In the genomic region with DNA sequence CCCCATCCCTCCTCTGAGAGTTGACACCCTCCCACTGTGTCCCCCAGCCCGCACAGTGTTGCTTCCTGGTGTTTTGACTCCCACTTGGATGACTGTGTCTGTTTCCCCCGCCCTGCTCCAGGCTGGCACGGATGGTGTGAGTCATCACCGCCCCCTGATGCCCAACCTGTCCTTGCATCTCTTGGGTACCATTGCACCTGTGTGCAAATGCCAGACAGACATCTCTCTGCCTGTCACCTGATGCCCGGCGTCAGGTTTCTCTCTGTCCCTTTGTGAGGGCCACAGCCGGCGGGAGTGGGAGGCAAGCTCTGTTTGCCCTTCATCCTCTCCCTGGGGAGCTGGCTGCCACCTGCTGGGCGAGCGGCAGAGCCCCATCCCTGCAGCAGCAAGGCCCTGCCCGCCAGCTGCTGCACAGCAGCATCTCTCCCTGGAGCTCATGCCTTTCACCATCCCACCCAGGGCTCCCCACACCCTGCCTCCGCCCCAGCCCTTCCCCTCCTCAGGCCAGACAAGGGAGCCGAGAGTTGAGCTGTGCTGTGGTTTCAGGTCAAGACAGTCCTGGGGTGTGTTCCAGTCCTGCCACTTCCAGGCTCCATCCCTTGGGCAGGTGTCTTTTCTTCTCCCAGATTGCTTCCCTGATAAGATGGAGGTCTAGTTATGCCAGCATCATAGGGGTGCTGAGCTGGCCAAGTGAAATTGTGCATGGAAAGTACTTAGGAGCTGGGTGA, we compare ENCODE assay signal across 9 cellular contexts. TPM values are rescaled to one million over a fixed set of nuclear protein-coding genes. Genes with fewer than 3 reads are reported as not detected.
A peak's percentile ranks its signal among the peaks of the same experiment; 100 is the strongest.
DNase-seq lines count a peak whose midpoint lies in the region; ATAC-seq, FAIRE-seq and TF ChIP-seq lines count a peak whose summit lies in the region.
"Had no signal": no experiment of that assay in that cellular context is flagged by ENCODE, and none has a peak within 500 bp of the region (broad histone marks: within the 10 kb centered on the region; RNA-seq: fewer than 3 reads in every experiment).

No MANE protein-coding gene starts in this region.

- H3K4me2 ChIP-seq in PC-9, result no peak overlapping the region
- no peak overlapping the region for H3K4me2 ChIP-seq in keratinocyte (ENCODE audit: control insufficient read depth, extremely low read depth, insufficient read depth, low read depth, low read length)

- no peaks in the 10 kb centered on the region for H3K4me1 ChIP-seq in PC-9 (replicated peaks; ENCODE audit: insufficient read depth)
- H3K4me1 ChIP-seq in keratinocyte (ENCODE audit: control insufficient read depth, extremely low read depth, insufficient read depth, low read length), result peaks cover 2% of the 10 kb centered on the region
- H3K4me1 ChIP-seq in ovary (ENCODE audit: insufficient read depth), result no peaks in the 10 kb centered on the region

- no peak overlapping the region for H3K9ac ChIP-seq in keratinocyte (ENCODE audit: control insufficient read depth, extremely low read depth, insufficient read depth, low read length)

- DNase-seq in COLO668 (lab: John Stamatoyannopoulos, UW; ENCODE audit: unreplicated experiment), result peak; percentile 98
- peak; percentile 26 for DNase-seq in HTR-8/SVneo (ENCODE audit: insufficient read length, low spot score)
- peak; percentile 61 to 64 for DNase-seq in PC-9
- DNase-seq in keratinocyte (ENCODE audit: low read depth, low spot score), result no peak
- no peak for DNase-seq in SKM-1 (lab: John Stamatoyannopoulos, UW; ENCODE audit: unreplicated experiment)
- no peak for DNase-seq in ovary

- H2AFZ ChIP-seq in PC-9 (no peak overlapping the region), keratinocyte (ENCODE audit: control insufficient read depth, low read length) (no peak overlapping the region)

- H3F3A ChIP-seq in PC-9 (ENCODE audit: insufficient read depth, low read depth), result 0 out of 2 replicates have a peak, but pooled peaks cover 7% of the 10 kb centered on the region

- TF ChIP-seq CTCF in PC-9 (conservative IDR thresholded peaks at IDR 0.05), result peak; percentile 56
- peak in 2 of 3 experiments; percentile 51 to 53 for TF ChIP-seq CTCF in keratinocyte (optimal IDR thresholded peaks at IDR 0.05 in 1 of 3, IDR thresholded peaks at IDR 0.05 in 1 of 3, conservative IDR thresholded peaks at IDR 0.05 in 1 of 3; ENCODE audit: extremely low read depth in 1 of 3, insufficient read depth in 2 of 3, low read length in 3 of 3)
- no peak for TF ChIP-seq CTCF in ovary (IDR thresholded peaks at IDR 0.05)

- H3K79me2 ChIP-seq in PC-9 (ENCODE audit: low read depth) (peaks cover 51% of the 10 kb centered on the region), keratinocyte (ENCODE audit: control insufficient read depth, insufficient read depth, low read length) (peaks cover 41% of the 10 kb centered on the region)

- no peak for TF ChIP-seq POLR2A in ovary (IDR thresholded peaks at IDR 0.05)

- H3K27me3 ChIP-seq in PC-9 (ENCODE audit: insufficient read depth, low read depth) (no peaks in the 10 kb centered on the region), keratinocyte (ENCODE audit: control insufficient read depth, extremely low read depth, insufficient read depth, low read length) (no peaks in the 10 kb centered on the region), ovary (no peaks in the 10 kb centered on the region)

- no peaks in the 10 kb centered on the region for H3K9me2 ChIP-seq in PC-9 (ENCODE audit: insufficient read depth)

- WGBS in ovary, 3 donors, result 69 to 72% (median 70%) methylated on average over 13 of the region's 13 CpGs

- H3K27ac ChIP-seq in PC-9 (no peak overlapping the region), keratinocyte (ENCODE audit: control insufficient read depth, insufficient read depth, low read length) (no peak overlapping the region), ovary (no peak overlapping the region)
- H3K27ac ChIP-seq: skin epidermis had no signal

- POLR2A ChIA-PET in PC-9 (lab: Charles Lee; ENCODE audit: unreplicated experiment), result interaction anchor here (0.6 to 0.7 kb wide), 3 partner anchors 28 to 70 kb away, joined by 3 to 4 read pairs (median 4); no protein-coding TSS in a partner anchor

- no peak overlapping the region for H3K4me3 ChIP-seq in PC-9
- H3K4me3 ChIP-seq in keratinocyte (ENCODE audit: control insufficient read depth in 2 of 3, extremely low read depth in 1 of 3, insufficient read depth in 2 of 3, low read depth in 1 of 3, low read length in 3 of 3), result no peak overlapping the region
- H3K4me3 ChIP-seq in ovary, result no peak overlapping the region
- H3K4me3 ChIP-seq: skin epidermis had no signal

- H3K36me3 ChIP-seq in PC-9 (ENCODE audit: low read depth) (no peaks in the 10 kb centered on the region), keratinocyte (ENCODE audit: control insufficient read depth in 2 of 2, extremely low read depth in 1 of 2, insufficient read depth in 2 of 2, low read length in 2 of 2) (peaks cover 0 to 10% of the 10 kb centered on the region in 2 experiments), ovary (no peaks in the 10 kb centered on the region)

- H3K9me3 ChIP-seq in PC-9 (ENCODE audit: insufficient read depth, low read depth), result no peaks in the 10 kb centered on the region
- no peaks in the 10 kb centered on the region for H3K9me3 ChIP-seq in keratinocyte (ENCODE audit: control insufficient read depth, low read depth, low read length)
- no peaks in the 10 kb centered on the region for H3K9me3 ChIP-seq in ovary

- dilution Hi-C loops in keratinocyte (cut with MboI; ENCODE audit: extremely low pct_ligation_motif_present, low sequenced_read_pairs), result no loop called here

- ATAC-seq in HG02840 (IDR thresholded peaks at IDR 0.05; ENCODE audit: low FRiP score, unreplicated experiment), result no peak
- no peak for ATAC-seq in GM19463 (IDR thresholded peaks at IDR 0.05; ENCODE audit: unreplicated experiment)

- CTCF ChIA-PET in PC-9 (lab: Charles Lee), result no interaction called here

- H4K20me1 ChIP-seq in PC-9 (ENCODE audit: insufficient read depth), result peaks cover 62% of the 10 kb centered on the region
- peaks cover 6% of the 10 kb centered on the region for H4K20me1 ChIP-seq in keratinocyte (ENCODE audit: control insufficient read depth, extremely low read depth, insufficient read depth, low read length)

- intact Hi-C loops in PC-9 (cut with micrococcal nuclease; ENCODE audit: unreplicated experiment) (no loop called here), ovary (cut with DNase I) (no loop called here)

- TF ChIP-seq EP300 in ovary (IDR thresholded peaks at IDR 0.05), result no peak

- no peaks in the 10 kb centered on the region for H3K9me1 ChIP-seq in keratinocyte (ENCODE audit: control insufficient read depth, extremely low read depth, insufficient read depth, low read length)

- FAIRE-seq in HTR-8/SVneo (lab: Jason Lieb, UNC) (peak; percentile 69), keratinocyte (lab: Jason Lieb, UNC) (no peak)

- BruUV-seq in PC-9 (replicated peaks; lab: Mats Ljungman, UMichigan), result no TSS peak

RNA-seq across cellular contexts. Expression of a gene that starts 29.7 kb away (rescaled TPM):
- total RNA-seq in PC-9 (2021), result 0.37 and 0.75 TPM in 2 replicates
- 0.20 to 1.2 TPM (median 0.37 TPM) in 3 replicates for polyA plus RNA-seq in keratinocyte
- 3.3 TPM for polyA plus RNA-seq in keratinocyte (2011; ENCODE audit: low read depth)
- polyA plus RNA-seq in keratinocyte (2011; cell fraction: cytosol; rRNA removed), result 0.10 and 0.26 TPM in 2 replicates
- 0.65 and 0.75 TPM in 2 replicates for polyA plus RNA-seq in keratinocyte (2011; cell fraction: nucleus; rRNA removed)
- 0.29 and 10.6 TPM in 2 replicates for polyA plus RNA-seq in keratinocyte (2012; ENCODE audit: low replicate concordance)
- polyA minus RNA-seq in keratinocyte, result 0.19 to 0.76 TPM (median 0.52 TPM) in 3 replicates
- 2.1 TPM for polyA minus RNA-seq in keratinocyte (2011; cell fraction: cytosol; rRNA and poly(A)+ RNA removed)
- polyA minus RNA-seq in keratinocyte (2011; cell fraction: nucleus; rRNA and poly(A)+ RNA removed), result 1.8 and 2.7 TPM in 2 replicates
- total RNA-seq in ovary, result under 1 TPM; 0.15 to 0.57 (median 0.20) TPM
- polyA plus RNA-seq in ovary, result under 1 TPM in 1 of 2 donors, not detected in 1; 0.11 TPM

RNA-seq across cellular contexts. Expression of a gene that starts 38.1 kb away (rescaled TPM):
- total RNA-seq in PC-9 (2021), result 41.1 and 49.5 TPM in 2 replicates
- polyA plus RNA-seq in keratinocyte, result 8.6 to 15.2 TPM (median 10.2 TPM) in 3 replicates
- polyA plus RNA-seq in keratinocyte (2011; ENCODE audit: low read depth), result 24.7 TPM
- polyA plus RNA-seq in keratinocyte (2011; cell fraction: cytosol; rRNA removed), result 5.7 and 15.6 TPM in 2 replicates
- 13.8 and 16.9 TPM in 2 replicates for polyA plus RNA-seq in keratinocyte (2011; cell fraction: nucleus; rRNA removed)
- polyA plus RNA-seq in keratinocyte (2012; ENCODE audit: low replicate concordance), result 12.6 and 19.5 TPM in 2 replicates
- 8.6 to 15.6 TPM (median 11.1 TPM) in 3 replicates for polyA minus RNA-seq in keratinocyte
- 22.6 TPM for polyA minus RNA-seq in keratinocyte (2011; cell fraction: cytosol; rRNA and poly(A)+ RNA removed)
- polyA minus RNA-seq in keratinocyte (2011; cell fraction: nucleus; rRNA and poly(A)+ RNA removed), result 8.8 and 8.9 TPM in 2 replicates
- total RNA-seq in ovary, result 10 to 100 TPM; 18.5 to 28.4 (median 23.1) TPM
- 10 to 100 TPM in 1 of 2 donors, 1 to 10 TPM in 1; 5.5 to 19.5 TPM for polyA plus RNA-seq in ovary

RNA-seq across cellular contexts. Expression of a gene that starts 47.0 kb away (rescaled TPM):
- total RNA-seq in PC-9 (2021), result 61.6 and 104 TPM in 2 replicates
- 4.7 to 7.9 TPM (median 7.1 TPM) in 3 replicates for polyA plus RNA-seq in keratinocyte
- polyA plus RNA-seq in keratinocyte (2011; ENCODE audit: low read depth), result 0.36 TPM
- polyA plus RNA-seq in keratinocyte (2011; cell fraction: cytosol; rRNA removed), result 5.4 and 8.0 TPM in 2 replicates
- polyA plus RNA-seq in keratinocyte (2011; cell fraction: nucleus; rRNA removed), result 3.9 and 5.2 TPM in 2 replicates
- polyA plus RNA-seq in keratinocyte (2012; ENCODE audit: low replicate concordance), result 7.8 and 8.3 TPM in 2 replicates
- 0.62 to 2.7 TPM (median 0.93 TPM) in 3 replicates for polyA minus RNA-seq in keratinocyte
- polyA minus RNA-seq in keratinocyte (2011; cell fraction: cytosol; rRNA and poly(A)+ RNA removed), result 5.8 TPM
- polyA minus RNA-seq in keratinocyte (2011; cell fraction: nucleus; rRNA and poly(A)+ RNA removed), result 1.9 TPM in 1 of 2 replicates, not detected in the other
- 10 to 100 TPM; 14.2 to 32.9 (median 23.4) TPM for total RNA-seq in ovary
- 10 to 100 TPM in 1 of 2 donors, 1 to 10 TPM in 1; 1.8 to 33.7 TPM for polyA plus RNA-seq in ovary

RNA-seq across cellular contexts. Expression of a gene that starts 47.5 kb away (rescaled TPM):
- total RNA-seq in PC-9 (2021), result 11.5 and 17.8 TPM in 2 replicates
- polyA plus RNA-seq in keratinocyte, result 5.1 to 8.3 TPM (median 6.9 TPM) in 3 replicates
- polyA plus RNA-seq in keratinocyte (2011; ENCODE audit: low read depth), result 7.0 TPM
- 4.7 and 5.1 TPM in 2 replicates for polyA plus RNA-seq in keratinocyte (2011; cell fraction: cytosol; rRNA removed)
- 10.5 and 13.2 TPM in 2 replicates for polyA plus RNA-seq in keratinocyte (2011; cell fraction: nucleus; rRNA removed)
- 8.8 and 15.1 TPM in 2 replicates for polyA plus RNA-seq in keratinocyte (2012; ENCODE audit: low replicate concordance)
- polyA minus RNA-seq in keratinocyte, result 11.0 to 17.3 TPM (median 11.4 TPM) in 3 replicates
- polyA minus RNA-seq in keratinocyte (2011; cell fraction: cytosol; rRNA and poly(A)+ RNA removed), result 19.2 TPM
- 4.0 and 5.4 TPM in 2 replicates for polyA minus RNA-seq in keratinocyte (2011; cell fraction: nucleus; rRNA and poly(A)+ RNA removed)
- 10 to 100 TPM in 4 of 7 donors, 1 to 10 TPM in 3; 4.1 to 12.6 (median 11.9) TPM for total RNA-seq in ovary
- polyA plus RNA-seq in ovary, result 10 to 100 TPM in 1 of 2 donors, 1 to 10 TPM in 1; 5.2 to 11.3 TPM

RNA-seq across cellular contexts. Expression of a gene that starts 52.0 kb away (rescaled TPM):
- total RNA-seq in PC-9 (2021) (29.6 and 30.6 TPM in 2 replicates), ovary (10 to 100 TPM; 10.4 to 16.0 (median 12.1) TPM)
- polyA plus RNA-seq in keratinocyte (23.1 to 30.1 TPM (median 23.7 TPM) in 3 replicates), ovary (10 to 100 TPM in 1 of 2 donors, 1 to 10 TPM in 1; 9.7 to 11.7 TPM)
- polyA plus RNA-seq in keratinocyte (2011; ENCODE audit: low read depth), result 11.2 TPM
- 23.8 and 38.6 TPM in 2 replicates for polyA plus RNA-seq in keratinocyte (2011; cell fraction: cytosol; rRNA removed)
- polyA plus RNA-seq in keratinocyte (2011; cell fraction: nucleus; rRNA removed), result 29.1 and 34.3 TPM in 2 replicates
- 22.1 and 31.8 TPM in 2 replicates for polyA plus RNA-seq in keratinocyte (2012; ENCODE audit: low replicate concordance)
- polyA minus RNA-seq in keratinocyte, result 8.8 to 9.3 TPM (median 9.3 TPM) in 3 replicates
- 33.4 TPM for polyA minus RNA-seq in keratinocyte (2011; cell fraction: cytosol; rRNA and poly(A)+ RNA removed)
- polyA minus RNA-seq in keratinocyte (2011; cell fraction: nucleus; rRNA and poly(A)+ RNA removed), result 7.9 and 8.5 TPM in 2 replicates

Comparison
In these comparisons a context has a peak if more than half of its experiments do, and no peak if none do; other contexts are left out.
1. DNase-seq: peak in COLO668 (single experiment), HTR-8/SVneo (single experiment) and PC-9 (2 of 2); none in keratinocyte (single experiment), SKM-1 (single experiment) and ovary (0 of 5).
2. CTCF ChIP-seq: peak in PC-9 (single experiment) and keratinocyte (2 of 3); none in ovary (0 of 3).